Comparison of ENCODE assay signal across 18 cellular contexts in the genomic region with DNA sequence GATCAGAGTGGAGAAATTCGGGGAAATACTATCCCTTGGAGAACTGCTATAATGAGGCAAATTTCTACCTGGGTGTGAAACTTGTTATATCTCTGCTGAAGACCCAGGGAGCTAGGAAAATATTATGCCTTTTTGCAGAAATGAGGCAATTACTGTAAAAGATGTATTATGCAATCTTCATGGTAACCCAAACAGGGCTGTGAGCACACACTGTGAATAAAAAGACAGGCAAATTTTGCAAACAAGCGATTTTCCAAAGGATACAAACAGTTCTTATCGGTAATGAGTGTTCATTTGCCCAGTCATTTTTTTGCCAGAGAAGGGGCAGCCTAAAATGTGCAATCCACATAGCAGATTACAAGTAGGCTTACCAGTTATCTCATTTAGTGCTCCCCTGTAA.
DNase-seq lines count a peak whose midpoint lies in the region; ATAC-seq and TF ChIP-seq lines count a peak whose summit lies in the region.
"Had no signal": no experiment of that assay in that cellular context is flagged by ENCODE, and none has a peak within 500 bp of the region (broad histone marks: within the 10 kb centered on the region; RNA-seq: fewer than 3 reads in every experiment).

No MANE protein-coding gene starts in this region.

- no peak overlapping the region for H3K4me3 ChIP-seq in IMR-90 (ENCODE audit: insufficient read depth, low read depth, low read length)
- no peak overlapping the region for H3K4me3 ChIP-seq in choroid plexus epithelial cell (ENCODE audit: low read depth, low read length)
- H3K4me3 ChIP-seq: Peyer's patch, SJCRH30 had no signal

- no peak overlapping the region for H3K27ac ChIP-seq in IMR-90 (ENCODE audit: insufficient read depth, low read length)
- H3K27ac ChIP-seq: Peyer's patch, SJCRH30 had no signal

- in situ Hi-C loops in IMR-90 (cut with MboI; ENCODE audit: low sequenced_read_pairs) = no loop called here

- H2AFZ ChIP-seq in IMR-90 (replicated peaks; ENCODE audit: low read length, poor library complexity) = no peak overlapping the region

- intact Hi-C loops in IMR-90 (cut with micrococcal nuclease) = no loop called here

- no peak overlapping the region for H4K8ac ChIP-seq in IMR-90 (ENCODE audit: low read depth in 2 of 2, low read length in 2 of 2)

- no peaks in the 10 kb centered on the region for H3K79me1 ChIP-seq in IMR-90 (ENCODE audit: low read depth in 1 of 2, low read length in 2 of 2)

- 20% methylated on average over 1 of the region's 3 CpGs; no CpG with 5 or more reads in 1 of the 2 experiments for WGBS in IMR-90 (ENCODE audit: extremely low coverage in 2 of 2, insufficient read length in 1 of 2), 2 experiments

- no peaks in the 10 kb centered on the region for H3K9me3 ChIP-seq in IMR-90 (ENCODE audit: control insufficient read depth, insufficient read depth, low read length)
- H3K9me3 ChIP-seq: Peyer's patch, SJCRH30 had no signal

- H3K14ac ChIP-seq in IMR-90 (replicated peaks; ENCODE audit: low read depth, low read length) = no peak overlapping the region

- H4K5ac ChIP-seq in IMR-90 (ENCODE audit: low read depth, low read length) = no peak overlapping the region

- no peak overlapping the region for H3K56ac ChIP-seq in IMR-90 (ENCODE audit: extremely low read depth, insufficient read depth, low read length)

- no peak overlapping the region for H4K91ac ChIP-seq in IMR-90 (ENCODE audit: insufficient read depth, low read depth, low read length)

- TF ChIP-seq POLR2A in IMR-90 (IDR thresholded peaks at IDR 0.05; ENCODE audit: low read depth, low read length) (no peak), GM18505 (IDR thresholded peaks at IDR 0.05; ENCODE audit: borderline replicate concordance, extremely low read depth, insufficient read depth, insufficient read length) (no peak)

- no peak overlapping the region for H2AK5ac ChIP-seq in IMR-90 (ENCODE audit: low read depth, low read length)

- dilution Hi-C loops in IMR-90 (cut with HindIII; ENCODE audit: low sequenced_read_pairs, unreplicated experiment) = no loop called here

- no peak for TF ChIP-seq RAD21 in IMR-90 (IDR thresholded peaks at IDR 0.05; ENCODE audit: low read length)

- TF ChIP-seq CTCF in IMR-90 (conservative IDR thresholded peaks at IDR 0.05; ENCODE audit: low read depth, low read length) (no peak), choroid plexus epithelial cell (conservative IDR thresholded peaks at IDR 0.05; ENCODE audit: low read depth, low read length) (no peak), omental fat pad (IDR thresholded peaks at IDR 0.05) (no peak)

- POLR2A ChIA-PET in IMR-90 (lab: Charles Lee; ENCODE audit: unreplicated experiment) = no interaction called here

- no peak overlapping the region for H3K4ac ChIP-seq in IMR-90 (ENCODE audit: low read depth, low read length)

- H2BK5ac ChIP-seq in IMR-90 (ENCODE audit: low read depth, low read length, poor library complexity, severe bottlenecking) = no peak overlapping the region

- H3K9me1 ChIP-seq in IMR-90 (ENCODE audit: insufficient read depth, low read length) = no peaks in the 10 kb centered on the region

- H3K18ac ChIP-seq in IMR-90 (ENCODE audit: low read depth, low read length) = no peak overlapping the region

- BruUV-seq in IMR-90 (replicated peaks; lab: Mats Ljungman, UMichigan) = no TSS peak

- no peaks in the 10 kb centered on the region; the same call in 1 of the 2 replicates for H3K27me3 ChIP-seq in IMR-90 (ENCODE audit: control insufficient read depth, insufficient read depth, low read length)
- H3K27me3 ChIP-seq: Peyer's patch had no signal

- H4K20me1 ChIP-seq in IMR-90 (ENCODE audit: insufficient read depth, low read length) = no peaks in the 10 kb centered on the region

- no peak overlapping the region for H3K9ac ChIP-seq in IMR-90 (ENCODE audit: low read depth, low read length)

- CTCF ChIA-PET in IMR-90 (lab: Yijun Ruan, JAX) = interaction anchor here (0.7 kb wide), 1 partner anchor 21 kb away, joined by 3 read pairs; no protein-coding TSS in a partner anchor

- DNase-seq in IMR-90 (no peak), NOMO-1 treated with dmso at 0.1 percent for 144 hours (lab: John Stamatoyannopoulos, UW; ENCODE audit: unreplicated experiment) (peak; percentile 1), choroid plexus epithelial cell (ENCODE audit: low read depth) (peak; percentile 66), omental fat pad (ENCODE audit: low spot score) (no peak), DMS153 (lab: John Stamatoyannopoulos, UW) (no peak)
- DNase-seq in activated CD4-positive, alpha-beta T cell treated with anti-CD3 and anti-CD28 coated beads, Interleukin-2, amount 50 U/mL, for 1 hour = no peak
- DNase-seq: ACHN; CD8-positive, alpha-beta memory T cell; H7; NCI-H1048; NCI-H146; NCI-H2081 treated with DMSO at 0.1 percent for 48 hours; NCI-H345; NCI-H526 treated with DMSO at 0.1 percent for 48 hours; Peyer's patch; SJCRH30; SW 1271 had no signal

- H3K4me2 ChIP-seq in IMR-90 (ENCODE audit: low read depth, low read length) = no peak overlapping the region

- H3K23ac ChIP-seq in IMR-90 (ENCODE audit: low read depth, low read length) = no peak overlapping the region

- H2BK20ac ChIP-seq in IMR-90 (ENCODE audit: low read depth, low read length) = no peak overlapping the region

- no peaks in the 10 kb centered on the region for H3K4me1 ChIP-seq in IMR-90 (ENCODE audit: control insufficient read depth, insufficient read depth, low read length)
- H3K4me1 ChIP-seq: Peyer's patch, SJCRH30 had no signal

- no peak overlapping the region for H2AK9ac ChIP-seq in IMR-90 (replicated peaks; ENCODE audit: low read depth, low read length, poor library complexity)

- H2BK120ac ChIP-seq in IMR-90 (ENCODE audit: low read depth, low read length) = no peak overlapping the region

- ATAC-seq in IMR-90 (ENCODE audit: low read depth) = no peak; the same call in 1 of the 2 replicates
- peak; percentile 95 for ATAC-seq in omental fat pad (ENCODE audit: low FRiP score)
- no peak for ATAC-seq in GM18505 (IDR thresholded peaks at IDR 0.05; ENCODE audit: unreplicated experiment)

- no peak overlapping the region for H2BK15ac ChIP-seq in IMR-90 (ENCODE audit: low read depth, low read length)

- H3K36me3 ChIP-seq in IMR-90 (ENCODE audit: control insufficient read depth, insufficient read depth, low read length) = no peaks in the 10 kb centered on the region
- H3K36me3 ChIP-seq: Peyer's patch, SJCRH30 had no signal

TF ChIP-seq in IMR-90, 13 proteins besides CTCF, POLR2A, EP300 and RAD21:
- TF ChIP-seq, protein P1, sequence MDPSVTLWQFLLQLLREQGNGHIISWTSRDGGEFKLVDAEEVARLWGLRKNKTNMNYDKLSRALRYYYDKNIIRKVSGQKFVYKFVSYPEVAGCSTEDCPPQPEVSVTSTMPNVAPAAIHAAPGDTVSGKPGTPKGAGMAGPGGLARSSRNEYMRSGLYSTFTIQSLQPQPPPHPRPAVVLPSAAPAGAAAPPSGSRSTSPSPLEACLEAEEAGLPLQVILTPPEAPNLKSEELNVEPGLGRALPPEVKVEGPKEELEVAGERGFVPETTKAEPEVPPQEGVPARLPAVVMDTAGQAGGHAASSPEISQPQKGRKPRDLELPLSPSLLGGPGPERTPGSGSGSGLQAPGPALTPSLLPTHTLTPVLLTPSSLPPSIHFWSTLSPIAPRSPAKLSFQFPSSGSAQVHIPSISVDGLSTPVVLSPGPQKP (IDR thresholded peaks at IDR 0.05; ENCODE audit: borderline replicate concordance, low read depth, low read length) = no peak
- TF ChIP-seq CEBPB (IDR thresholded peaks at IDR 0.05; ENCODE audit: low read depth, low read length) (peak; percentile 65; the same call in 1 of the 2 replicates), FOS (IDR thresholded peaks at IDR 0.05; ENCODE audit: low read depth, low read length) (no peak)

Comparison
In these comparisons a context has a peak if more than half of its experiments do, and no peak if none do; other contexts are left out.
1. DNase-seq: peak in NOMO-1 treated with dmso at 0.1 percent for 144 hours (single experiment) and choroid plexus epithelial cell (single experiment); none in IMR-90 (single experiment), omental fat pad (single experiment), DMS153 (single experiment) and activated CD4-positive, alpha-beta T cell treated with anti-CD3 and anti-CD28 coated beads, Interleukin-2, amount 50 U/mL, for 1 hour (single experiment).